ENCODE assay signal across 21 cellular contexts in the genomic region with DNA sequence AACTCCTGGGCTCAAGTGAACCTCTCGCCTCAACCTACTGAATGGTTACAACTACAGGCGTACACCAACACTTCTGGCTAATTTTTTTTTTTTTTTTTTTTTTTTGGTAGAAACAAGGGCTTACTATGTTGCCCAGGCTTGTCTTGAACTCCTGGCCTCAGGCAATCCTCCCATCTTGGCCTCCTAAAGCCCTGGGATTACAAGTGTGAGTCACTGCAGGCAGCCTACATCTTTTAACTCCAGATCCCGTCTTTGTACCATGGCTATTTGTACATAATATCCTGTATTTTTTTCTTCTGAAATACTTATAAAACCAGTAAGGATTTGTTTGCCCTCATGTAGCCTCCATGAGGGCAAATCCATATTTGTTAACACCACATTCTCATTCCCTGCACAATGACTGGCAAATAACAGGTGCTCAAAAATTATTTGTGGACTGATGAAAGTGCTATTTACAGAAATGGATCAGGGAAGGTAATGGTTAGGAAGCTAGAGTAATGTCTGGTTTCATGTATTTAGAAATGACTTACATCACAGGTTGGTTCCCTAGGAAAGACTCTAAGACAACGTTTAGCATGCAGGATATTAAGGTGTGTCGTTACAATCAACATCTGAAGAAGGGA.
"Had no signal": no experiment of that assay in that cellular context is flagged by ENCODE, and none has a peak within 500 bp of the region (broad histone marks: within the 10 kb centered on the region; RNA-seq: fewer than 3 reads in every experiment).

No MANE protein-coding gene starts in this region.

- H3K4me3 ChIP-seq: ascending aorta, body of pancreas, cardiac muscle cell, Peyer's patch had no signal

- H3K4me3 Mint-ChIP-seq: activated CD8-positive, alpha-beta T cell treated with anti-CD3 and anti-CD28 coated beads, Interleukin-2, amount 10 ng/mL, durations not matched to agents 7 days and 5 days; activated naive CD4-positive, alpha-beta T cell treated with anti-CD3 and anti-CD28 coated beads, Interleukin-2, amount 50 U/mL, for 24 hours; T-helper 1 cell treated with Interleukin-12 subunit alpha and Interleukin-12 subunit beta and Interleukin-4 antibody, amounts not matched to agents 30 μg/mL and 1 μg/mL, for 36 hours had no signal

- H3K9me3 ChIP-seq: ascending aorta, body of pancreas, Peyer's patch had no signal

- H3K4me1 Mint-ChIP-seq: activated naive CD4-positive, alpha-beta T cell treated with anti-CD3 and anti-CD28 coated beads, Interleukin-2, amount 50 U/mL, for 24 hours had no signal

- H3K27ac Mint-ChIP-seq: activated CD8-positive, alpha-beta T cell treated with anti-CD3 and anti-CD28 coated beads, Interleukin-2, amount 10 ng/mL, durations not matched to agents 7 days and 5 days; activated naive CD4-positive, alpha-beta T cell treated with anti-CD3 and anti-CD28 coated beads, Interleukin-2, amount 50 U/mL, for 24 hours; T-helper 1 cell treated with Interleukin-12 subunit alpha and Interleukin-12 subunit beta and Interleukin-4 antibody, amounts not matched to agents 30 μg/mL and 1 μg/mL, for 36 hours had no signal

- H3K4me1 ChIP-seq: ascending aorta, body of pancreas, Peyer's patch had no signal

- H3K36me3 ChIP-seq: cardiac muscle cell, Peyer's patch had no signal

- H3K9me3 Mint-ChIP-seq: activated naive CD4-positive, alpha-beta T cell treated with anti-CD3 and anti-CD28 coated beads, Interleukin-2, amount 50 U/mL, for 24 hours; T-helper 1 cell treated with Interleukin-12 subunit alpha and Interleukin-12 subunit beta and Interleukin-4 antibody, amounts not matched to agents 30 μg/mL and 1 μg/mL, for 36 hours had no signal

- H3K27me3 Mint-ChIP-seq: activated naive CD4-positive, alpha-beta T cell treated with anti-CD3 and anti-CD28 coated beads, Interleukin-2, amount 50 U/mL, for 24 hours had no signal

- H3K27ac ChIP-seq: ascending aorta, body of pancreas, cardiac muscle cell, Peyer's patch had no signal

- ATAC-seq: activated CD4-positive, CD25-positive, alpha-beta regulatory T cell treated with anti-CD3 and anti-CD28 coated beads, Interleukin-2, amount 50 U/mL, for 24 hours; activated CD8-positive, alpha-beta T cell treated with anti-CD3 and anti-CD28 coated beads, Interleukin-2, amount 10 ng/mL, durations not matched to agents 7 days and 5 days; body of pancreas had no signal

- H3K27me3 ChIP-seq: ascending aorta, body of pancreas, Peyer's patch had no signal

- DNase-seq: activated CD4-positive, alpha-beta T cell treated with anti-CD3 and anti-CD28 coated beads for 4 hours; activated CD8-positive, alpha-beta memory T cell treated with anti-CD3 and anti-CD28 coated beads, Interleukin-2, amount 50 U/mL, for 48 hours; activated CD8-positive, alpha-beta T cell treated with anti-CD3 and anti-CD28 coated beads, Interleukin-2, amount 10 ng/mL, durations not matched to agents 7 days and 5 days; activated naive CD4-positive, alpha-beta T cell; activated T-cell treated with anti-CD3 and anti-CD28 coated beads, Interleukin-2, amount 50 U/mL, for 1 hour; body of pancreas; MM.1S; NCI-H1105 treated with DMSO at 0.1 percent for 48 hours; NCI-H1436 treated with DMSO at 0.1 percent for 48 hours; NCI-H187; NCI-H2081 treated with DMSO at 0.1 percent for 48 hours; NCI-H446; NCI-H524; NCI-H82; Peyer's patch; SHP77 had no signal
